Comparison of ENCODE assay signal across 17 cellular contexts in the genomic region with DNA sequence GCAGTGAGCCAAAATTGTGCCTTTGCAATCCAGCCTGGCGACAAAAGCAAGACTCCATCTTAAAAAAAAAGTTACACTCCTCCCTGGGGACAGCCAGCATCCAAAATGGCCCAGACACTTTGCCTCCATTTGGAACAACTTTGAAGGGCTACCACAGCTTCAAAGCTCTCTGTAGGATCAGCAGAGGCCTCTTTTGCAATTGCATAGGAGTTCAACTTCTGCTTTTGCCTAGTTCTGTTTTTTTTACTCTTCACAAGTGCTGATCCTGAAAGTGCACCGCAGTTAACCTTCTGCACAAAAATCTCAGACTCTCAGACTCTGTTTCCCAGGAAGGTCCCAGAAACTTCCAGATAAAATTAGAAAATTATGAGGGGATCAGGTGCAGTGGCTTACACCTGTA. TPM values are rescaled to one million over a fixed set of nuclear protein-coding genes. Genes with fewer than 3 reads are reported as not detected.
A peak's percentile ranks its signal among the peaks of the same experiment; 100 is the strongest.
DNase-seq lines count a peak whose midpoint lies in the region; ATAC-seq and TF ChIP-seq lines count a peak whose summit lies in the region.
"Had no signal": no experiment of that assay in that cellular context is flagged by ENCODE, and none has a peak within 500 bp of the region (broad histone marks: within the 10 kb centered on the region; RNA-seq: fewer than 3 reads in every experiment).

No MANE protein-coding gene starts in this region.

- no peaks in the 10 kb centered on the region for H3K9me3 ChIP-seq in naive thymus-derived CD4-positive, alpha-beta T cell (ENCODE audit: control insufficient read depth in 2 of 3, low read length in 3 of 3)
- H3K9me3 ChIP-seq: BE2C, SJCRH30 had no signal

- H3K27me3 Mint-ChIP-seq in naive thymus-derived CD4-positive, alpha-beta T cell: no peaks in the 10 kb centered on the region
- H3K27me3 Mint-ChIP-seq: CD8-positive, alpha-beta memory T cell; T-cell had no signal

- H3K4me1 ChIP-seq in naive thymus-derived CD4-positive, alpha-beta T cell (ENCODE audit: control insufficient read depth in 2 of 2, insufficient read depth in 2 of 2, low read length in 2 of 2): no peaks in the 10 kb centered on the region
- H3K4me1 ChIP-seq: BE2C had no signal

- intact Hi-C loops in naive thymus-derived CD4-positive, alpha-beta T cell (cut with micrococcal nuclease): no loop called here

- CTCF ChIA-PET in naive thymus-derived CD4-positive, alpha-beta T cell (lab: Charles Lee): no interaction called here

- TF ChIP-seq POLR2A in NB4 (IDR thresholded peaks at IDR 0.05; ENCODE audit: extremely low read depth, insufficient read length): no peak

- DNase-seq in KBM-7 (peak; percentile 49), NB4 (ENCODE audit: low read depth) (peak; percentile 87), SKM-1 treated with dmso at 0.1 percent for 144 hours (lab: John Stamatoyannopoulos, UW; ENCODE audit: unreplicated experiment) (peak; percentile 91), NCI-H1105 treated with DMSO at 0.1 percent for 48 hours (lab: John Stamatoyannopoulos, UW) (no peak)
- no peak for DNase-seq in naive thymus-derived CD4-positive, alpha-beta T cell
- no peak for DNase-seq in NK-92 treated with Interleukin-12 subunit alpha and Interleukin-12 subunit beta, amount 100 ng/mL, for 24 hours (lab: John Stamatoyannopoulos, UW)
- DNase-seq: ACHN; BE2C; CD8-positive, alpha-beta memory T cell; NCI-H1048; NCI-H1694; NCI-H446; SJCRH30; T-cell had no signal

- H3K4me3 Mint-ChIP-seq in naive thymus-derived CD4-positive, alpha-beta T cell: no peak overlapping the region
- H3K4me3 Mint-ChIP-seq: CD8-positive, alpha-beta memory T cell; T-cell had no signal

- TF ChIP-seq CTCF in NB4 (IDR thresholded peaks at IDR 0.05; ENCODE audit: low read depth, low read length): no peak

- H3K27ac Mint-ChIP-seq in naive thymus-derived CD4-positive, alpha-beta T cell: no peak overlapping the region
- H3K27ac Mint-ChIP-seq: CD8-positive, alpha-beta memory T cell; T-cell had no signal

- no peaks in the 10 kb centered on the region for H3K36me3 Mint-ChIP-seq in naive thymus-derived CD4-positive, alpha-beta T cell
- H3K36me3 Mint-ChIP-seq: CD8-positive, alpha-beta memory T cell; T-cell had no signal

- no peaks in the 10 kb centered on the region for H3K36me3 ChIP-seq in naive thymus-derived CD4-positive, alpha-beta T cell (ENCODE audit: control insufficient read depth in 2 of 3, insufficient read depth in 3 of 3, low read length in 3 of 3)
- H3K36me3 ChIP-seq: BE2C, SJCRH30 had no signal

- no peak overlapping the region for H3K4me3 ChIP-seq in NB4 (ENCODE audit: low read depth, low read length)
- no peak overlapping the region for H3K4me3 ChIP-seq in naive thymus-derived CD4-positive, alpha-beta T cell (ENCODE audit: low read length)
- H3K4me3 ChIP-seq: SJCRH30 had no signal

- H3K27ac ChIP-seq in naive thymus-derived CD4-positive, alpha-beta T cell (ENCODE audit: low read depth, low read length): no peak overlapping the region
- H3K27ac ChIP-seq: SJCRH30 had no signal

- in situ Hi-C loops in KBM-7 (cut with MboI; ENCODE audit: low pct_unique_long_range_greater_than_20kb, low sequenced_read_pairs): no loop called here

- POLR2A ChIA-PET in naive thymus-derived CD4-positive, alpha-beta T cell (lab: Charles Lee): no interaction called here

- H3K9me3 Mint-ChIP-seq in naive thymus-derived CD4-positive, alpha-beta T cell: peaks cover 0 to 2% (median 0%) of the 10 kb centered on the region in 11 donors
- H3K9me3 Mint-ChIP-seq: CD8-positive, alpha-beta memory T cell; T-cell had no signal

- peaks cover 0 to 3% (median 0%) of the 10 kb centered on the region in 7 donors for H3K4me1 Mint-ChIP-seq in naive thymus-derived CD4-positive, alpha-beta T cell
- H3K4me1 Mint-ChIP-seq: CD8-positive, alpha-beta memory T cell; T-cell had no signal

- no peaks in the 10 kb centered on the region for H3K27me3 ChIP-seq in naive thymus-derived CD4-positive, alpha-beta T cell (ENCODE audit: control insufficient read depth in 2 of 2, insufficient read depth in 2 of 2, low read length in 2 of 2)
- H3K27me3 ChIP-seq: BE2C, SJCRH30 had no signal

- ATAC-seq in naive thymus-derived CD4-positive, alpha-beta T cell: peak; percentile 67
- ATAC-seq in GM18520 (IDR thresholded peaks at IDR 0.05; ENCODE audit: unreplicated experiment): no peak
- ATAC-seq in GM19035 (IDR thresholded peaks at IDR 0.05; ENCODE audit: unreplicated experiment): no peak
- ATAC-seq: HepG2, T-cell had no signal

RNA-seq across cellular contexts. Expression of a gene that starts 25.2 kb away (rescaled TPM):
- total RNA-seq in naive thymus-derived CD4-positive, alpha-beta T cell: 10 to 100 TPM; 34.9 to 69.1 (median 41.5) TPM
- polyA plus RNA-seq in naive thymus-derived CD4-positive, alpha-beta T cell: 10 to 100 TPM in 1 of 2 donors, 1 to 10 TPM in 1; 9.3 to 10.8 TPM

Comparison
In these comparisons a context has a peak if more than half of its experiments do, and no peak if none do; other contexts are left out.
1. DNase-seq: peak in KBM-7 (single experiment), NB4 (single experiment) and SKM-1 treated with dmso at 0.1 percent for 144 hours (single experiment); none in naive thymus-derived CD4-positive, alpha-beta T cell (0 of 9), NK-92 treated with Interleukin-12 subunit alpha and Interleukin-12 subunit beta, amount 100 ng/mL, for 24 hours (single experiment) and NCI-H1105 treated with DMSO at 0.1 percent for 48 hours (single experiment).